In genomic region chr16:21277927-21278706, GRCh38 we compare ENCODE assay signal across 8 cellular contexts. TPM values are rescaled to one million over a fixed set of nuclear protein-coding genes. Genes with fewer than 3 reads are reported as not detected.
DNase-seq lines count a peak whose midpoint lies in the region; ATAC-seq and TF ChIP-seq lines count a peak whose summit lies in the region.

TSS of gene CRYM (minus strand) at chr16:21278290. CDS start at chr16:21278251, 39 bp downstream.

- peak in 1 of 3 donors; percentile 45 for DNase-seq in CD4-positive, CD25-positive, alpha-beta regulatory T cell
- DNase-seq in GM20000 (ENCODE audit: low spot score) (peak; percentile 85), NCI-H1930 (lab: John Stamatoyannopoulos, UW) (peak; percentile 59 to 75), naive B cell (peak; percentile 67), tibial artery (peak; percentile 43 to 76)
- peak; percentile 55 to 64 for DNase-seq in activated CD4-positive, alpha-beta T cell treated with anti-CD3 and anti-CD28 coated beads, Interleukin-2, amount 50 U/mL, for 48 hours

- 1% methylated on average over 46 of the region's 46 CpGs for WGBS in esophagus, 2 donors

- no peak within 1 kb of the TSS for H3K27ac ChIP-seq in CD4-positive, CD25-positive, alpha-beta regulatory T cell (ENCODE audit: insufficient read depth, low read length, poor library complexity, severe bottlenecking)
- H3K27ac ChIP-seq in esophagus (ENCODE audit: low read depth in 2 of 2, low read length in 1 of 2) (no peak within 1 kb of the TSS), tibial artery (peak within 1 kb of the TSS; percentile 17 to 59)

- H3K9me3 ChIP-seq in CD4-positive, CD25-positive, alpha-beta regulatory T cell (ENCODE audit: control insufficient read depth in 2 of 2, low read length in 2 of 2), result no peaks in the 10 kb centered on the region
- H3K9me3 ChIP-seq in esophagus (ENCODE audit: control insufficient read depth in 2 of 2, insufficient read depth in 1 of 2, low read depth in 1 of 2, low read length in 1 of 2) (no peaks in the 10 kb centered on the region), tibial artery (no peaks in the 10 kb centered on the region)

- H3K4me3 Mint-ChIP-seq in CD4-positive, CD25-positive, alpha-beta regulatory T cell, result peak within 1 kb of the TSS in 1 of 4 donors; percentile 36
- H3K4me3 Mint-ChIP-seq in naive B cell, result peak within 1 kb of the TSS; percentile 77 to 92 (median 88)

- peaks cover 7% of the 10 kb centered on the region for H3K4me1 ChIP-seq in CD4-positive, CD25-positive, alpha-beta regulatory T cell (ENCODE audit: control insufficient read depth, insufficient read depth, low read length, poor library complexity, severe bottlenecking)
- H3K4me1 ChIP-seq in esophagus (ENCODE audit: control insufficient read depth in 2 of 2, insufficient read depth in 2 of 2, low read length in 1 of 2), result peaks cover 2 to 4% of the 10 kb centered on the region in 2 donors
- H3K4me1 ChIP-seq in tibial artery, result peaks cover 0 to 12% (median 9%) of the 10 kb centered on the region in 4 donors

- ATAC-seq in CD4-positive, CD25-positive, alpha-beta regulatory T cell (ENCODE audit: low read depth in 2 of 2), result peak; percentile 42 to 58
- ATAC-seq in naive B cell (ENCODE audit: low read depth in 2 of 2), result peak; percentile 90 to 92
- no peak for ATAC-seq in GM18520 (IDR thresholded peaks at IDR 0.05; ENCODE audit: unreplicated experiment)

- peaks cover 56% of the 10 kb centered on the region for H3K27me3 Mint-ChIP-seq in CD4-positive, CD25-positive, alpha-beta regulatory T cell
- H3K27me3 Mint-ChIP-seq in naive B cell, result peaks cover 0 to 5% (median 0%) of the 10 kb centered on the region in 3 donors

- TF ChIP-seq CTCF in GM20000 (IDR thresholded peaks at IDR 0.05; ENCODE audit: extremely low read depth, missing control alignments) (peak; percentile 61), tibial artery (IDR thresholded peaks at IDR 0.05) (peak; percentile 63 to 90)

- no peaks in the 10 kb centered on the region for H3K36me3 Mint-ChIP-seq in CD4-positive, CD25-positive, alpha-beta regulatory T cell
- peaks cover 6 to 7% of the 10 kb centered on the region in 2 donors for H3K36me3 Mint-ChIP-seq in naive B cell

- H3K9me3 Mint-ChIP-seq in CD4-positive, CD25-positive, alpha-beta regulatory T cell, result no peaks in the 10 kb centered on the region
- H3K9me3 Mint-ChIP-seq in naive B cell, result peaks cover 3 to 9% (median 5%) of the 10 kb centered on the region in 7 donors

- H3K27ac Mint-ChIP-seq in CD4-positive, CD25-positive, alpha-beta regulatory T cell, result no peak within 1 kb of the TSS
- H3K27ac Mint-ChIP-seq in naive B cell, result peak within 1 kb of the TSS; percentile 57 to 88 (median 76)

- H3K36me3 ChIP-seq in CD4-positive, CD25-positive, alpha-beta regulatory T cell (ENCODE audit: control insufficient read depth, insufficient read depth, low read length), result no peaks in the 10 kb centered on the region
- H3K36me3 ChIP-seq in esophagus (ENCODE audit: control insufficient read depth in 2 of 2, insufficient read depth in 2 of 2, low read length in 1 of 2) (no peaks in the 10 kb centered on the region), tibial artery (no peaks in the 10 kb centered on the region)

- peaks cover 34% of the 10 kb centered on the region for H3K27me3 ChIP-seq in CD4-positive, CD25-positive, alpha-beta regulatory T cell (ENCODE audit: control insufficient read depth, insufficient read depth, low read length)
- H3K27me3 ChIP-seq in esophagus (ENCODE audit: control insufficient read depth in 1 of 2, insufficient read depth in 2 of 2, low read length in 2 of 2), result no peaks in the 10 kb centered on the region
- H3K27me3 ChIP-seq in tibial artery, result peaks cover 0 to 17% of the 10 kb centered on the region in 2 donors

- peaks cover 0 to 8% (median 0%) of the 10 kb centered on the region in 4 donors for H3K4me1 Mint-ChIP-seq in CD4-positive, CD25-positive, alpha-beta regulatory T cell
- H3K4me1 Mint-ChIP-seq in naive B cell, result peaks cover 32 to 39% (median 38%) of the 10 kb centered on the region in 3 donors

- intact Hi-C loops in tibial artery (cut with DNase I; ENCODE audit: low total_unique reads), result no loop called here

- no peak within 1 kb of the TSS for H3K4me3 ChIP-seq in CD4-positive, CD25-positive, alpha-beta regulatory T cell (ENCODE audit: low read depth, low read length)
- peak within 1 kb of the TSS; percentile 36 to 45 for H3K4me3 ChIP-seq in esophagus (ENCODE audit: low read depth in 1 of 2, low read length in 2 of 2)
- H3K4me3 ChIP-seq in tibial artery, result peak within 1 kb of the TSS; percentile 37 to 60

RNA-seq across cellular contexts. Expression of gene CRYM, which starts in this region (rescaled TPM):
- not detected for total RNA-seq in CD4-positive, CD25-positive, alpha-beta regulatory T cell
- polyA plus RNA-seq in CD4-positive, CD25-positive, alpha-beta regulatory T cell, result not detected
- polyA plus RNA-seq in esophagus, result 1 to 10 TPM; 5.3 to 9.8 TPM
- 10 to 100 TPM in 1 of 6 donors, 1 to 10 TPM in 5; 2.4 to 13.0 (median 3.4) TPM for polyA plus RNA-seq in naive B cell (ENCODE audit: low read depth in 6 of 6)

Comparison
In these comparisons a context has a peak if more than half of its experiments do, and no peak if none do; other contexts are left out.
1. Peak in ATAC-seq in CD4-positive, CD25-positive, alpha-beta regulatory T cell; RNA of the gene not detected or under 1 TPM.
2. H3K27ac ChIP-seq: peak in tibial artery (2 of 2); none in CD4-positive, CD25-positive, alpha-beta regulatory T cell (single experiment) and esophagus (0 of 2).
3. H3K27ac Mint-ChIP-seq: peak in naive B cell (6 of 6); none in CD4-positive, CD25-positive, alpha-beta regulatory T cell (0 of 3).